In genomic region chr11:117232022-117232878, GRCh38 we compare ENCODE assay signal across 8 cellular contexts. TPM values are rescaled to one million over a fixed set of nuclear protein-coding genes. Genes with fewer than 3 reads are reported as not detected.
DNase-seq lines count a peak whose midpoint lies in the region; ATAC-seq, FAIRE-seq and TF ChIP-seq lines count a peak whose summit lies in the region.

Gene PCSK7, minus strand, starts transcription at chr11:117232073. Its CDS starts 2,229 bp downstream, at chr11:117229844.
Gene RNF214, plus strand, starts transcription at chr11:117232671. Its CDS starts 1,602 bp downstream, at chr11:117234273.

- H3K9me1 ChIP-seq in endothelial cell of umbilical vein (replicated peaks; ENCODE audit: control insufficient read depth, extremely low read depth, insufficient read depth, low read length), result no peaks in the 10 kb centered on the region

- dilution Hi-C loops in endothelial cell of umbilical vein (cut with MboI; ENCODE audit: extremely low pct_ligation_motif_present, low sequenced_read_pairs), result no loop called here

- H3K9me3 ChIP-seq in CD4-positive, alpha-beta T cell (ENCODE audit: control insufficient read depth, low read length), result no peaks in the 10 kb centered on the region
- H3K9me3 ChIP-seq in NT2/D1 (ENCODE audit: insufficient read depth, low read length) (no peaks in the 10 kb centered on the region), endothelial cell of umbilical vein (replicated peaks; ENCODE audit: control insufficient read depth, insufficient read depth, low read length) (no peaks in the 10 kb centered on the region)

- no TSS peak for BruUV-seq in endothelial cell of umbilical vein (replicated peaks; lab: Mats Ljungman, UMichigan)

- peak within 1 kb of the TSS; percentile 100 for H3K4me3 Mint-ChIP-seq in CD4-positive, alpha-beta T cell

- H3K4me1 Mint-ChIP-seq in CD4-positive, alpha-beta T cell (ENCODE audit: low read depth), result peaks cover 58% of the 10 kb centered on the region

- FAIRE-seq in endothelial cell of umbilical vein (lab: Jason Lieb, UNC), result peak; percentile 68

- intact Hi-C loops in CD4-positive, alpha-beta T cell (cut with DNase I, micrococcal nuclease), result loop anchor here (2.0 to 10.0 kb wide), 7 partner anchors 53 to 1343 kb away; partner anchors contain the start of genes CEP164 (in 2 of the 2), ZPR1 (in 2 of the 2), ARCN1 (in 1 of the 2) and BUD13 (in 1 of the 2)
- intact Hi-C loops in endothelial cell of umbilical vein (cut with micrococcal nuclease), result loop anchor here (1.0 to 10.0 kb wide), 3 partner anchors 84 to 583 kb away; partner anchors contain the start of gene BACE1

- TF ChIP-seq CTCF in CD4-positive, alpha-beta T cell (IDR thresholded peaks at IDR 0.05), result peak; percentile 70
- TF ChIP-seq CTCF in endothelial cell of umbilical vein (IDR thresholded peaks at IDR 0.05; ENCODE audit: extremely low read depth in 1 of 2, insufficient read depth in 1 of 2, low read depth in 1 of 2, low read length in 2 of 2), result peak; percentile 81 to 99

- no peaks in the 10 kb centered on the region for H3K9me3 Mint-ChIP-seq in CD4-positive, alpha-beta T cell

- peak within 1 kb of the TSS; percentile 91 for H3K27ac ChIP-seq in CD4-positive, alpha-beta T cell (ENCODE audit: low read depth, low read length)
- H3K27ac ChIP-seq in endothelial cell of umbilical vein (ENCODE audit: insufficient read depth, low read depth, low read length), result peak within 1 kb of the TSS; percentile 89

- ATAC-seq in CD4-positive, alpha-beta T cell (ENCODE audit: poor library complexity), result peak; percentile 70
- ATAC-seq in GM19351 (IDR thresholded peaks at IDR 0.05; ENCODE audit: unreplicated experiment) (peak; percentile 73), HG03565 (IDR thresholded peaks at IDR 0.05; ENCODE audit: unreplicated experiment) (peak; percentile 57)

- H2AFZ ChIP-seq in endothelial cell of umbilical vein (ENCODE audit: low read depth, low read length), result peak within 1 kb of the TSS; percentile 100

- no peaks in the 10 kb centered on the region for H4K20me1 ChIP-seq in endothelial cell of umbilical vein (replicated peaks; ENCODE audit: control insufficient read depth, extremely low read depth, insufficient read depth, low read length)

- TF ChIP-seq POLR2A in endothelial cell of umbilical vein (IDR thresholded peaks at IDR 0.05; ENCODE audit: low read depth, low read length), result peak; percentile 49

- H3K9ac ChIP-seq in NT2/D1 (ENCODE audit: insufficient read length, low read depth) (peak within 1 kb of the TSS; percentile 90), endothelial cell of umbilical vein (replicated peaks; ENCODE audit: extremely low read depth, insufficient read depth, low read length) (peak within 1 kb of the TSS; percentile 93)

- peaks cover 3% of the 10 kb centered on the region for H3K4me1 ChIP-seq in NT2/D1 (ENCODE audit: insufficient read depth, insufficient read length)
- peaks cover 20% of the 10 kb centered on the region for H3K4me1 ChIP-seq in endothelial cell of umbilical vein (ENCODE audit: control insufficient read depth, extremely low read depth, insufficient read depth, low read length)

- no peaks in the 10 kb centered on the region for H3K27me3 ChIP-seq in CD4-positive, alpha-beta T cell (ENCODE audit: control insufficient read depth, insufficient read depth, low read length)
- no peaks in the 10 kb centered on the region for H3K27me3 ChIP-seq in NT2/D1 (ENCODE audit: insufficient read depth, insufficient read length)
- no peaks in the 10 kb centered on the region for H3K27me3 ChIP-seq in endothelial cell of umbilical vein (ENCODE audit: control insufficient read depth in 2 of 2, insufficient read depth in 2 of 2, low read length in 2 of 2)

- H3K36me3 Mint-ChIP-seq in CD4-positive, alpha-beta T cell (ENCODE audit: low read depth), result peaks cover 72% of the 10 kb centered on the region

- H3K36me3 ChIP-seq in NT2/D1 (ENCODE audit: insufficient read depth, insufficient read length, low read length) (peaks cover 30% of the 10 kb centered on the region), endothelial cell of umbilical vein (ENCODE audit: control insufficient read depth in 2 of 2, extremely low read depth in 1 of 2, insufficient read depth in 2 of 2, low read length in 2 of 2) (peaks cover 0 to 16% of the 10 kb centered on the region in 2 experiments)

- peak within 1 kb of the TSS; percentile 93 for H3K27ac Mint-ChIP-seq in CD4-positive, alpha-beta T cell

- POLR2A ChIA-PET in CD4-positive, alpha-beta T cell (lab: Charles Lee), result interaction anchor here (0.6 to 4.2 kb wide), 14 partner anchors 11 to 444 kb away, joined by 3 to 46 read pairs (median 6); partner anchors contain the start of genes CEP164, PAFAH1B2, SIDT2 and ZPR1
- POLR2A ChIA-PET in endothelial cell of umbilical vein (lab: Charles Lee), result interaction anchor here (1.1 kb wide), 1 partner anchor 53 kb away, joined by 4 read pairs; no protein-coding TSS in a partner anchor

- peak within 1 kb of the TSS; percentile 84 for H3K4me2 ChIP-seq in endothelial cell of umbilical vein (ENCODE audit: insufficient read depth, low read length)

- H3K27me3 Mint-ChIP-seq in CD4-positive, alpha-beta T cell, result no peaks in the 10 kb centered on the region

- CTCF ChIA-PET in CD4-positive, alpha-beta T cell (lab: Charles Lee), result interaction anchor here (1.1 to 1.2 kb wide), 3 partner anchors 48 to 461 kb away, joined by 3 to 7 read pairs (median 3); partner anchors contain the start of gene SIDT2
- CTCF ChIA-PET in endothelial cell of umbilical vein (lab: Charles Lee), result interaction anchor here (0.6 to 3.6 kb wide), 16 partner anchors 11 to 714 kb away, joined by 3 to 24 read pairs (median 4); partner anchors contain the start of genes APOA5, BACE1, PAFAH1B2 and SIDT2

- H3K4me3 ChIP-seq in NT2/D1 (ENCODE audit: insufficient read length, low read depth) (peak within 1 kb of the TSS; percentile 88), endothelial cell of umbilical vein (replicated peaks in 1 of 3; ENCODE audit: insufficient read depth in 1 of 3, low read depth in 1 of 3, low read length in 3 of 3) (peak within 1 kb of the TSS; percentile 82 to 97 (median 90))

- peaks cover 19% of the 10 kb centered on the region for H3K79me2 ChIP-seq in endothelial cell of umbilical vein (ENCODE audit: control insufficient read depth, insufficient read depth, low read length)

- peak; percentile 51 to 79 (median 69) for DNase-seq in CD4-positive, alpha-beta T cell
- peak; percentile 49 for DNase-seq in NT2/D1 (ENCODE audit: low read depth, low spot score)
- peak; percentile 89 for DNase-seq in activated CD8-positive, alpha-beta memory T cell treated with anti-CD3 and anti-CD28 coated beads, Interleukin-2, amount 50 U/mL, for 48 hours
- peak; percentile 79 for DNase-seq in endothelial cell of umbilical vein (ENCODE audit: low read depth, low spot score)
- DNase-seq in middle frontal gyrus (ENCODE audit: extremely low spot score, low spot score), result peak; percentile 65
- peak; percentile 61 to 71 for DNase-seq in stimulated activated CD8-positive, alpha-beta memory T cell treated with anti-CD3 and anti-CD28 coated beads, Interleukin-2, amount 100 ng/mL, for 48 hours (ENCODE audit: low read depth in 2 of 2)

TF ChIP-seq in endothelial cell of umbilical vein, 7 proteins besides CTCF, POLR2A, EP300 and RAD21:
- TF ChIP-seq POLR2AphosphoS5 (IDR thresholded peaks at IDR 0.05; ENCODE audit: insufficient read depth, low read depth, low read length), result peak; percentile 46
- no peak for TF ChIP-seq FOS (IDR thresholded peaks at IDR 0.05; ENCODE audit: borderline replicate concordance, insufficient read depth, low read length)

RNA-seq across cellular contexts. Expression of gene PCSK7, which starts in this region (rescaled TPM):
- 100 to 1,000 TPM; 229 to 247 TPM for total RNA-seq in CD4-positive, alpha-beta T cell
- 68.0 and 72.7 TPM in 2 replicates for total RNA-seq in endothelial cell of umbilical vein
- 40.8 and 43.2 TPM in 2 replicates for polyA plus RNA-seq in endothelial cell of umbilical vein
- 35.5 and 39.8 TPM in 2 replicates for polyA plus RNA-seq in endothelial cell of umbilical vein (2011; cell fraction: cytosol; rRNA removed)
- polyA plus RNA-seq in endothelial cell of umbilical vein (2011; cell fraction: nucleus; rRNA removed), result 123 and 126 TPM in 2 replicates
- polyA plus RNA-seq in endothelial cell of umbilical vein (2012), result 40.9 and 41.6 TPM in 2 replicates
- 58.7 and 60.5 TPM in 2 replicates for polyA minus RNA-seq in endothelial cell of umbilical vein
- 13.3 TPM for polyA minus RNA-seq in endothelial cell of umbilical vein (2011; cell fraction: cytosol; rRNA and poly(A)+ RNA removed)
- polyA minus RNA-seq in endothelial cell of umbilical vein (2011; cell fraction: nucleus; rRNA and poly(A)+ RNA removed), result 45.2 and 48.0 TPM in 2 replicates

RNA-seq across cellular contexts. Expression of gene RNF214, which starts in this region (rescaled TPM):
- 10 to 100 TPM; 12.9 to 15.8 TPM for total RNA-seq in CD4-positive, alpha-beta T cell
- total RNA-seq in endothelial cell of umbilical vein, result 26.1 and 28.2 TPM in 2 replicates
- polyA plus RNA-seq in endothelial cell of umbilical vein, result 24.3 and 26.1 TPM in 2 replicates
- 14.3 and 15.1 TPM in 2 replicates for polyA plus RNA-seq in endothelial cell of umbilical vein (2011; cell fraction: cytosol; rRNA removed)
- 32.0 and 34.5 TPM in 2 replicates for polyA plus RNA-seq in endothelial cell of umbilical vein (2011; cell fraction: nucleus; rRNA removed)
- polyA plus RNA-seq in endothelial cell of umbilical vein (2012), result 13.6 and 13.7 TPM in 2 replicates
- polyA minus RNA-seq in endothelial cell of umbilical vein, result 32.4 and 34.5 TPM in 2 replicates
- 7.1 TPM for polyA minus RNA-seq in endothelial cell of umbilical vein (2011; cell fraction: cytosol; rRNA and poly(A)+ RNA removed)
- 19.2 and 20.7 TPM in 2 replicates for polyA minus RNA-seq in endothelial cell of umbilical vein (2011; cell fraction: nucleus; rRNA and poly(A)+ RNA removed)

Comparison
In these comparisons a context has a peak if more than half of its experiments do, and no peak if none do; other contexts are left out.
1. Peak in every context shown above with its lines: DNase-seq, ATAC-seq, H3K4me3 ChIP-seq and H3K27ac ChIP-seq.